7 cellular contexts compared by ENCODE assay signal in genomic region chr3:42024578-42025387, GRCh38.
DNase-seq lines count a peak whose midpoint lies in the region; ATAC-seq, FAIRE-seq and TF ChIP-seq lines count a peak whose summit lies in the region.

No MANE protein-coding gene starts in this region.

- intact Hi-C loops in adrenal gland (cut with DNase I) (no loop called here), kidney (cut with DNase I) (no loop called here)

- no peaks in the 10 kb centered on the region for H3K9me3 ChIP-seq in adrenal gland (replicated peaks in 1 of 3)
- no peaks in the 10 kb centered on the region for H3K9me3 ChIP-seq in kidney (ENCODE audit: control insufficient read depth in 1 of 2, low read length in 2 of 2)
- H3K9me3 ChIP-seq in subcutaneous abdominal adipose tissue (ENCODE audit: control insufficient read depth in 5 of 5, low read length in 5 of 5) = no peaks in the 10 kb centered on the region

- TF ChIP-seq CTCF in adrenal gland (IDR thresholded peaks at IDR 0.05) = no peak
- no peak for TF ChIP-seq CTCF in kidney (IDR thresholded peaks at IDR 0.05; ENCODE audit: borderline replicate concordance, extremely low read depth, insufficient read depth)
- no peak for TF ChIP-seq CTCF in GM10266 (IDR thresholded peaks at IDR 0.05; ENCODE audit: control insufficient read depth, insufficient read depth, low read depth, missing control alignments)

- WGBS in adrenal gland, 4 donors = 46 to 54% (median 49%) methylated on average over 10 of the region's 10 CpGs

- H3K27me3 ChIP-seq in adrenal gland (no peaks in the 10 kb centered on the region), subcutaneous abdominal adipose tissue (ENCODE audit: control insufficient read depth in 5 of 5, insufficient read depth in 4 of 5, low read length in 5 of 5) (peaks cover 0 to 2% (median 0%) of the 10 kb centered on the region in 5 donors)

- FAIRE-seq in kidney (lab: Jason Lieb, UNC) = peak; percentile 45

- H3K36me3 ChIP-seq in adrenal gland (replicated peaks in 1 of 2) = no peaks in the 10 kb centered on the region
- H3K36me3 ChIP-seq in kidney (ENCODE audit: control insufficient read depth in 1 of 2, insufficient read depth in 2 of 2, low read length in 2 of 2) = no peaks in the 10 kb centered on the region
- H3K36me3 ChIP-seq in subcutaneous abdominal adipose tissue (ENCODE audit: control insufficient read depth in 5 of 5, insufficient read depth in 5 of 5, low read length in 5 of 5) = no peaks in the 10 kb centered on the region

- H3K27ac ChIP-seq in adrenal gland (peak overlapping the region; percentile 49 to 88 (median 78)), kidney (ENCODE audit: low read depth in 2 of 2, low read length in 2 of 2) (peak overlapping the region; percentile 72 to 88), subcutaneous abdominal adipose tissue (ENCODE audit: low read depth, low read length) (peak overlapping the region; percentile 93)

- DNase-seq in adrenal gland (peak in 1 of 7 donors; percentile 21), kidney (no peak), middle frontal gyrus (ENCODE audit: extremely low spot score, low spot score) (no peak), GM10266 (ENCODE audit: extremely low spot score) (no peak)

- H3K4me1 ChIP-seq in adrenal gland (replicated peaks in 1 of 2) = peaks cover 37 to 59% of the 10 kb centered on the region in 2 donors
- H3K4me1 ChIP-seq in kidney (ENCODE audit: control insufficient read depth in 1 of 2, insufficient read depth in 1 of 2, low read depth in 1 of 2, low read length in 2 of 2) = peaks cover 26 to 33% of the 10 kb centered on the region in 2 donors
- peaks cover 16 to 71% (median 62%) of the 10 kb centered on the region in 5 donors for H3K4me1 ChIP-seq in subcutaneous abdominal adipose tissue (ENCODE audit: control insufficient read depth in 5 of 5, insufficient read depth in 5 of 5, low read length in 5 of 5)

- H3K9ac ChIP-seq in kidney (ENCODE audit: low read length in 2 of 2) (peak overlapping the region in 1 of 2 donors; percentile 10), subcutaneous abdominal adipose tissue (ENCODE audit: low read length in 5 of 5) (peak overlapping the region; percentile 37 to 74 (median 64))

- H3K4me3 ChIP-seq in adrenal gland (peak overlapping the region in 1 of 4 donors; percentile 20), kidney (ENCODE audit: low read length in 2 of 2) (peak overlapping the region; percentile 30), subcutaneous abdominal adipose tissue (ENCODE audit: low read depth in 1 of 5, low read length in 5 of 5) (peak overlapping the region in 1 of 5 donors; percentile 28)

- no peak for TF ChIP-seq POLR2A in adrenal gland (IDR thresholded peaks at IDR 0.05)

- peak; percentile 45 for ATAC-seq in HG03342 (IDR thresholded peaks at IDR 0.05; ENCODE audit: unreplicated experiment)
- no peak for ATAC-seq in GM19452 (IDR thresholded peaks at IDR 0.05; ENCODE audit: unreplicated experiment)
